Comparison of ENCODE assay signal across 11 cellular contexts in genomic region chr21:26840206-26840605, GRCh38. TPM values are rescaled to one million over a fixed set of nuclear protein-coding genes. Genes with fewer than 3 reads are reported as not detected.
DNase-seq lines count a peak whose midpoint lies in the region; ATAC-seq and TF ChIP-seq lines count a peak whose summit lies in the region.
"Had no signal": no experiment of that assay in that cellular context is flagged by ENCODE, and none has a peak within 500 bp of the region (broad histone marks: within the 10 kb centered on the region; RNA-seq: fewer than 3 reads in every experiment).

No MANE protein-coding gene starts in this region.

- no peak overlapping the region for H3K4me3 ChIP-seq in BLaER1 treated with 17β-estradiol and CSF1 and Interleukin-3, amounts not matched to agents 10 nM and 100 nM
- H3K4me3 ChIP-seq in foreskin fibroblast (ENCODE audit: low read depth in 1 of 2, low read length in 2 of 2) (peak overlapping the region; percentile 89 to 97), skeletal muscle satellite cell (ENCODE audit: low read length) (peak overlapping the region; percentile 27)
- H3K4me3 ChIP-seq: SJSA1, testis had no signal

- H3K27ac ChIP-seq in BLaER1 treated with 17β-estradiol and CSF1 and Interleukin-3, amounts not matched to agents 10 nM and 100 nM, result 0 out of 22 replicates have a peak overlapping the region, but pooled peaks of 1 of the 11 experiments have one; percentile 23

- H3K4me3 Mint-ChIP-seq in T-helper 1 cell treated with Interleukin-12 subunit alpha and Interleukin-12 subunit beta and Interleukin-4 antibody, amounts not matched to agents 30 μg/mL and 1 μg/mL, for 36 hours, result peak overlapping the region; percentile 57

- H3K36me3 ChIP-seq in BLaER1 treated with 17β-estradiol and CSF1 and Interleukin-3, amounts not matched to agents 10 nM and 100 nM, result peaks cover 0 to 43% (median 30%) of the 10 kb centered on the region in 11 experiments; a peak in 16 of 22 replicates
- peaks cover 61% of the 10 kb centered on the region for H3K36me3 ChIP-seq in skeletal muscle satellite cell (ENCODE audit: insufficient read depth, low read length)

- H3K9me3 Mint-ChIP-seq in T-helper 1 cell treated with Interleukin-12 subunit alpha and Interleukin-12 subunit beta and Interleukin-4 antibody, amounts not matched to agents 30 μg/mL and 1 μg/mL, for 36 hours, result no peaks in the 10 kb centered on the region

- H3K4me1 Mint-ChIP-seq in T-helper 1 cell treated with Interleukin-12 subunit alpha and Interleukin-12 subunit beta and Interleukin-4 antibody, amounts not matched to agents 30 μg/mL and 1 μg/mL, for 36 hours (ENCODE audit: low read depth), result peaks cover 28% of the 10 kb centered on the region

- peaks cover 33% of the 10 kb centered on the region for H3K36me3 Mint-ChIP-seq in T-helper 1 cell treated with Interleukin-12 subunit alpha and Interleukin-12 subunit beta and Interleukin-4 antibody, amounts not matched to agents 30 μg/mL and 1 μg/mL, for 36 hours (ENCODE audit: low read depth)

- peaks cover 23 to 42% (median 34%) of the 10 kb centered on the region in 11 experiments for H3K9me3 ChIP-seq in BLaER1 treated with 17β-estradiol and CSF1 and Interleukin-3, amounts not matched to agents 10 nM and 100 nM (replicated peaks in 1 of 11)
- no peaks in the 10 kb centered on the region for H3K9me3 ChIP-seq in skeletal muscle satellite cell (replicated peaks; ENCODE audit: low read length)
- H3K9me3 ChIP-seq: SJSA1, testis had no signal

- peaks cover 26% of the 10 kb centered on the region for H3K27me3 Mint-ChIP-seq in T-helper 1 cell treated with Interleukin-12 subunit alpha and Interleukin-12 subunit beta and Interleukin-4 antibody, amounts not matched to agents 30 μg/mL and 1 μg/mL, for 36 hours (ENCODE audit: low read depth)

- H4K20me1 ChIP-seq in BLaER1 treated with 17β-estradiol and CSF1 and Interleukin-3, amounts not matched to agents 10 nM and 100 nM, result no peaks in the 10 kb centered on the region

- H3K9ac ChIP-seq in BLaER1 treated with 17β-estradiol and CSF1 and Interleukin-3, amounts not matched to agents 10 nM and 100 nM, result no peak overlapping the region
- H3K9ac ChIP-seq in skeletal muscle satellite cell (ENCODE audit: low read depth, low read length), result peak overlapping the region; percentile 36

- 0 out of 22 replicates have a peak, but pooled peaks cover 0 to 3% (median 0%) of the 10 kb centered on the region in 11 experiments for H3K27me3 ChIP-seq in BLaER1 treated with 17β-estradiol and CSF1 and Interleukin-3, amounts not matched to agents 10 nM and 100 nM
- no peaks in the 10 kb centered on the region for H3K27me3 ChIP-seq in skeletal muscle satellite cell (ENCODE audit: control insufficient read depth, insufficient read depth, low read length)
- H3K27me3 ChIP-seq: SJSA1, testis had no signal

- DNase-seq in foreskin fibroblast (no peak), SKM-1 (lab: John Stamatoyannopoulos, UW; ENCODE audit: unreplicated experiment) (no peak)
- DNase-seq: MV-4-11; stimulated activated CD4-positive, alpha-beta T cell treated with anti-CD3 and anti-CD28 coated beads, Interleukin-4, amount 100 ng/mL, for 1 hour; testis had no signal

- ATAC-seq in HG03571 (IDR thresholded peaks at IDR 0.05; ENCODE audit: unreplicated experiment) (no peak), GM18517 (IDR thresholded peaks at IDR 0.05; ENCODE audit: unreplicated experiment) (no peak)

- TF ChIP-seq CTCF in foreskin fibroblast (IDR thresholded peaks at IDR 0.05; ENCODE audit: low read depth, low read length), result no peak

- peaks cover 8 to 38% (median 28%) of the 10 kb centered on the region in 10 experiments for H3K4me1 ChIP-seq in BLaER1 treated with 17β-estradiol and CSF1 and Interleukin-3, amounts not matched to agents 10 nM and 100 nM
- H3K4me1 ChIP-seq in skeletal muscle satellite cell (ENCODE audit: control insufficient read depth, insufficient read depth, low read length), result peaks cover 49% of the 10 kb centered on the region

- peak overlapping the region; percentile 8 for H3K27ac Mint-ChIP-seq in T-helper 1 cell treated with Interleukin-12 subunit alpha and Interleukin-12 subunit beta and Interleukin-4 antibody, amounts not matched to agents 30 μg/mL and 1 μg/mL, for 36 hours

- peak overlapping the region in 10 of 11 experiments; percentile 17 to 74 (median 56); a peak in 18 of 22 replicates for H3K4me2 ChIP-seq in BLaER1 treated with 17β-estradiol and CSF1 and Interleukin-3, amounts not matched to agents 10 nM and 100 nM
- H3K4me2 ChIP-seq in skeletal muscle satellite cell (ENCODE audit: low read length), result peak overlapping the region; percentile 97

RNA-seq across cellular contexts. Expression of gene ADAMTS1, which starts 5.0 kb away (rescaled TPM):
- total RNA-seq in skeletal muscle satellite cell (2012; rRNA removed), result 208 and 270 TPM in 2 replicates

Comparison
In these comparisons a context has a peak if more than half of its experiments do, and no peak if none do; other contexts are left out.
1. H3K4me3 ChIP-seq: peak in foreskin fibroblast (2 of 2) and skeletal muscle satellite cell (single experiment); none in BLaER1 treated with 17β-estradiol and CSF1 and Interleukin-3, amounts not matched to agents 10 nM and 100 nM (0 of 10).